Comparison of ENCODE assay signal across 23 cellular contexts in the genomic region with DNA sequence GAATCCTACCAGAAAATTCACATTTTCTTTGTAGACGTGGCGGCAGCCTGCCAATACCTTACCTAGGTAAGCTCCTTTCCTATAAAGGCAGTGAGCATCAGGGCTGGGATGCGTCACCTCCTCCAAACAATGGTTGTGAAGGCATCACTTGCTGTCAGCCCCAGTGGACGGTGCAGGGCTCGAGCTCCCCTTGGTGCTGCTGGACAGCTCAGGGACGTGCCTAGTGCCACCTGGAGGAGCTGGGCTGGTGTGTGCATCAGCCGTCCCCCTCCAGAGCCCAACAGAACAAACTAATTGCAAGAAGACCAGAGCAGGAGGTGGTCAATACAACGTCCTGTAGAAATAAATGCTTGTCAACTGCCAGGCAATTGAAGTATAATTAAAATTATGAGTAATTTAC.
DNase-seq lines count a peak whose midpoint lies in the region; TF ChIP-seq lines count a peak whose summit lies in the region.
"Had no signal": no experiment of that assay in that cellular context is flagged by ENCODE, and none has a peak within 500 bp of the region (broad histone marks: within the 10 kb centered on the region; RNA-seq: fewer than 3 reads in every experiment).

No MANE protein-coding gene starts in this region.

- no peaks in the 10 kb centered on the region for H3K27me3 ChIP-seq in mesendoderm (ENCODE audit: insufficient read depth, low read length, poor library complexity)
- H3K27me3 ChIP-seq in HAP-1 (ENCODE audit: low read depth) = no peaks in the 10 kb centered on the region
- H3K27me3 ChIP-seq: sigmoid colon had no signal

- TF ChIP-seq CTCF in VCaP (conservative IDR thresholded peaks at IDR 0.05) (peak; percentile 27; the same call in 1 of the 2 replicates), GM10266 (IDR thresholded peaks at IDR 0.05; ENCODE audit: control insufficient read depth, insufficient read depth, low read depth, missing control alignments) (no peak)

- H3K4me2 ChIP-seq in mesendoderm (ENCODE audit: low read length) = no peak overlapping the region
- H3K4me2 ChIP-seq: KMS-11, PC-9 had no signal

- no peak overlapping the region for H2AK5ac ChIP-seq in mesendoderm (ENCODE audit: low read length)

- H3K36me3 ChIP-seq in mesendoderm (ENCODE audit: control insufficient read depth, insufficient read depth, low read length) = no peaks in the 10 kb centered on the region
- no peaks in the 10 kb centered on the region for H3K36me3 ChIP-seq in HAP-1 (replicated peaks)
- H3K36me3 ChIP-seq: sigmoid colon had no signal

- no CpG with 5 or more reads among the region's 8 CpGs for WGBS in mesendoderm (ENCODE audit: extremely low coverage, insufficient coverage, low lambda C conversion rate)

- H3K4me1 ChIP-seq in mesendoderm (ENCODE audit: control insufficient read depth, low read depth, low read length) (no peaks in the 10 kb centered on the region), HAP-1 (no peaks in the 10 kb centered on the region)
- H3K4me1 ChIP-seq: sigmoid colon had no signal

- H3K79me1 ChIP-seq in mesendoderm (ENCODE audit: low read length) = no peaks in the 10 kb centered on the region

- in situ Hi-C loops in HAP-1 (cut with MboI; ENCODE audit: low sequenced_read_pairs) = no loop called here

- no peak overlapping the region for H3K18ac ChIP-seq in mesendoderm (ENCODE audit: low read length)

- no peak overlapping the region for H4K5ac ChIP-seq in mesendoderm (ENCODE audit: low read length)

- H2BK5ac ChIP-seq in mesendoderm (ENCODE audit: low read length) = no peak overlapping the region

- no peak overlapping the region for H2BK15ac ChIP-seq in mesendoderm (replicated peaks; ENCODE audit: low read depth)

- H3K9ac ChIP-seq in mesendoderm (ENCODE audit: low read length) = no peak overlapping the region
- H3K9ac ChIP-seq: KMS-11 had no signal

- H3K4ac ChIP-seq in mesendoderm (ENCODE audit: low read depth, low read length) = no peak overlapping the region

- H3K23ac ChIP-seq in mesendoderm (ENCODE audit: low read length) = no peak overlapping the region

- no peak overlapping the region for H2BK120ac ChIP-seq in mesendoderm (ENCODE audit: low read depth, low read length)

- no peaks in the 10 kb centered on the region for H3K79me2 ChIP-seq in mesendoderm (ENCODE audit: control insufficient read depth, insufficient read depth, low read length)

- H3K9me3 ChIP-seq in HAP-1 = no peaks in the 10 kb centered on the region
- H3K9me3 ChIP-seq: mucosa of descending colon, sigmoid colon had no signal

- DNase-seq in DMS53 (lab: John Stamatoyannopoulos, UW) = peak; percentile 7
- DNase-seq in DMS53 treated with DMSO at 0.1 percent for 48 hours (lab: John Stamatoyannopoulos, UW; ENCODE audit: unreplicated experiment) = no peak
- DNase-seq in HT-29 (ENCODE audit: low spot score) = peak; percentile 27
- DNase-seq in mesendoderm = peak; percentile 6
- DNase-seq in HAP-1 (ENCODE audit: low spot score in 2 of 2) = no peak
- DNase-seq in NCI-H510A treated with DMSO at 0.1 percent for 48 hours (lab: John Stamatoyannopoulos, UW) = no peak
- no peak for DNase-seq in GM10266 (ENCODE audit: extremely low spot score)
- DNase-seq: activated CD4-positive, alpha-beta T cell treated with anti-CD3 and anti-CD28 coated beads for 4 hours; activated CD8-positive, alpha-beta memory T cell treated with anti-CD3 and anti-CD28 coated beads for 24 hours; activated T-cell treated with anti-CD3 and anti-CD28 coated beads, Interleukin-2, amount 50 U/mL, for 1 hour; CD4-positive, CD25-positive, alpha-beta regulatory T cell; effector CD4-positive, alpha-beta T cell; erythroblast; HFFc6; NCI-H446; NK-92 treated with Interleukin-12 subunit alpha and Interleukin-12 subunit beta, amount 100 ng/mL, for 24 hours; SHP77; sigmoid colon had no signal

- H4K8ac ChIP-seq in mesendoderm (ENCODE audit: low read depth, low read length) = no peak overlapping the region

- no peak overlapping the region for H3K4me3 ChIP-seq in mesendoderm (ENCODE audit: low read length)
- H3K4me3 ChIP-seq in HAP-1 = no peak overlapping the region
- H3K4me3 ChIP-seq: mucosa of descending colon, PC-9, sigmoid colon had no signal

- H3K56ac ChIP-seq in mesendoderm (ENCODE audit: low read length) = no peak overlapping the region

- no peak overlapping the region for H3K27ac ChIP-seq in VCaP
- H3K27ac ChIP-seq in mesendoderm (ENCODE audit: low read depth, low read length) = no peak overlapping the region
- H3K27ac ChIP-seq: 22Rv1, KMS-11, PC-9, sigmoid colon had no signal

Comparison
In these comparisons a context has a peak if more than half of its experiments do, and no peak if none do; other contexts are left out.
1. DNase-seq: peak in DMS53 (single experiment), HT-29 (single experiment) and mesendoderm (single experiment); none in DMS53 treated with DMSO at 0.1 percent for 48 hours (single experiment), HAP-1 (0 of 2), NCI-H510A treated with DMSO at 0.1 percent for 48 hours (single experiment) and GM10266 (single experiment).